Comparison of ENCODE assay signal across 16 cellular contexts in genomic region chr22:50422961-50423815, GRCh38. TPM values are rescaled to one million over a fixed set of nuclear protein-coding genes. Genes with fewer than 3 reads are reported as not detected.
A peak's percentile ranks its signal among the peaks of the same experiment; 100 is the strongest.
DNase-seq lines count a peak whose midpoint lies in the region; ATAC-seq, FAIRE-seq and TF ChIP-seq lines count a peak whose summit lies in the region.
"Had no signal": no experiment of that assay in that cellular context is flagged by ENCODE, and none has a peak within 500 bp of the region (broad histone marks: within the 10 kb centered on the region; RNA-seq: fewer than 3 reads in every experiment).

No MANE protein-coding gene starts in this region.

- H3K27ac Mint-ChIP-seq in activated naive CD4-positive, alpha-beta T cell treated with anti-CD3 and anti-CD28 coated beads, Interleukin-2, amount 10 ng/mL, durations not matched to agents 7 days and 5 days = no peak overlapping the region
- H3K27ac Mint-ChIP-seq: CD4-positive, CD25-positive, alpha-beta regulatory T cell; HFFc6 had no signal

- H3K4me3 Mint-ChIP-seq in activated naive CD4-positive, alpha-beta T cell treated with anti-CD3 and anti-CD28 coated beads, Interleukin-2, amount 10 ng/mL, durations not matched to agents 7 days and 5 days = no peak overlapping the region
- H3K4me3 Mint-ChIP-seq: CD4-positive, CD25-positive, alpha-beta regulatory T cell; HFFc6 had no signal

- H3K4me1 ChIP-seq in left ventricle myocardium inferior = no peaks in the 10 kb centered on the region
- H3K4me1 ChIP-seq in RWPE2 (ENCODE audit: insufficient read depth, poor library complexity, severe bottlenecking) = no peaks in the 10 kb centered on the region
- no peaks in the 10 kb centered on the region for H3K4me1 ChIP-seq in kidney (ENCODE audit: control insufficient read depth in 1 of 2, insufficient read depth in 1 of 2, low read depth in 1 of 2, low read length in 2 of 2)
- H3K4me1 ChIP-seq: BLaER1 treated with 17β-estradiol and CSF1 and Interleukin-3, amounts not matched to agents 10 nM and 100 nM had no signal

- DNase-seq in Right ventricle myocardium superior (peak; percentile 23), left ventricle myocardium inferior (no peak), RWPE2 (ENCODE audit: low spot score) (peak; percentile 39), kidney (peak; percentile 43), substantia nigra (lab: John Stamatoyannopoulos, UW) (peak in 1 of 49 donors; percentile 81), kidney tubule cell (ENCODE audit: low spot score) (no peak), KBM-7 (no peak)
- DNase-seq in activated naive CD4-positive, alpha-beta T cell treated with anti-CD3 and anti-CD28 coated beads, Interleukin-2, amount 10 ng/mL, durations not matched to agents 7 days and 5 days = no peak
- DNase-seq: ACHN; CD4-positive, CD25-positive, alpha-beta regulatory T cell; DMS 273 treated with DMSO at 0.1 percent for 48 hours; HCEC 1CT; HFFc6 had no signal

- no peak for ATAC-seq in Right ventricle myocardium superior (ENCODE audit: poor library complexity)
- no peak for ATAC-seq in RWPE2 (ENCODE audit: low read depth)

- intact Hi-C loops in Right ventricle myocardium superior (cut with DNase I) = no loop called here
- intact Hi-C loops in left ventricle myocardium inferior (cut with micrococcal nuclease) = no loop called here
- intact Hi-C loops in kidney (cut with DNase I) = no loop called here

- H3K4me3 ChIP-seq in left ventricle myocardium inferior (no peak overlapping the region), RWPE2 (ENCODE audit: severe bottlenecking) (no peak overlapping the region), kidney (ENCODE audit: low read length in 2 of 2) (no peak overlapping the region)
- H3K4me3 ChIP-seq: BLaER1 treated with 17β-estradiol and CSF1 and Interleukin-3, amounts not matched to agents 10 nM and 100 nM had no signal

- H3K27ac ChIP-seq in left ventricle myocardium inferior (replicated peaks) (no peak overlapping the region), RWPE2 (ENCODE audit: poor library complexity, severe bottlenecking) (no peak overlapping the region), kidney (ENCODE audit: low read depth in 2 of 2, low read length in 2 of 2) (no peak overlapping the region), substantia nigra (ENCODE audit: low read depth, low read length, poor library complexity, severe bottlenecking) (peak overlapping the region; percentile 78)
- H3K27ac ChIP-seq: BLaER1 treated with 17β-estradiol and CSF1 and Interleukin-3, amounts not matched to agents 10 nM and 100 nM; HL-60 had no signal

- TF ChIP-seq CTCF in left ventricle myocardium inferior (IDR thresholded peaks at IDR 0.05; ENCODE audit: borderline replicate concordance) (no peak), RWPE2 (IDR thresholded peaks at IDR 0.05; ENCODE audit: poor library complexity, severe bottlenecking) (no peak), kidney (IDR thresholded peaks at IDR 0.05; ENCODE audit: borderline replicate concordance, extremely low read depth, insufficient read depth) (no peak)

- H3K9ac ChIP-seq in kidney (ENCODE audit: low read length in 2 of 2) = no peak overlapping the region
- H3K9ac ChIP-seq: BLaER1 treated with 17β-estradiol and CSF1 and Interleukin-3, amounts not matched to agents 10 nM and 100 nM had no signal

- H3K27me3 Mint-ChIP-seq in activated naive CD4-positive, alpha-beta T cell treated with anti-CD3 and anti-CD28 coated beads, Interleukin-2, amount 10 ng/mL, durations not matched to agents 7 days and 5 days = no peaks in the 10 kb centered on the region
- H3K27me3 Mint-ChIP-seq: CD4-positive, CD25-positive, alpha-beta regulatory T cell had no signal

- no peaks in the 10 kb centered on the region for H3K27me3 ChIP-seq in left ventricle myocardium inferior (ENCODE audit: low read depth)
- H3K27me3 ChIP-seq in RWPE2 (ENCODE audit: insufficient read depth, poor library complexity, severe bottlenecking) = no peaks in the 10 kb centered on the region
- H3K27me3 ChIP-seq: BLaER1 treated with 17β-estradiol and CSF1 and Interleukin-3, amounts not matched to agents 10 nM and 100 nM had no signal

- H3K9me3 ChIP-seq in left ventricle myocardium inferior (replicated peaks) (no peaks in the 10 kb centered on the region), RWPE2 (ENCODE audit: severe bottlenecking) (no peaks in the 10 kb centered on the region), kidney (ENCODE audit: control insufficient read depth in 1 of 2, low read length in 2 of 2) (no peaks in the 10 kb centered on the region)
- H3K9me3 ChIP-seq: BLaER1 treated with 17β-estradiol and CSF1 and Interleukin-3, amounts not matched to agents 10 nM and 100 nM had no signal

- H3K36me3 Mint-ChIP-seq in activated naive CD4-positive, alpha-beta T cell treated with anti-CD3 and anti-CD28 coated beads, Interleukin-2, amount 10 ng/mL, durations not matched to agents 7 days and 5 days = peaks cover 40% of the 10 kb centered on the region

- H3K36me3 ChIP-seq in left ventricle myocardium inferior (peaks cover 99% of the 10 kb centered on the region), RWPE2 (ENCODE audit: low read depth) (peaks cover 53% of the 10 kb centered on the region), kidney (ENCODE audit: control insufficient read depth in 1 of 2, insufficient read depth in 2 of 2, low read length in 2 of 2) (peaks cover 50 to 52% of the 10 kb centered on the region in 2 donors)

- FAIRE-seq in kidney (lab: Jason Lieb, UNC) = no peak

- H3K4me1 Mint-ChIP-seq in activated naive CD4-positive, alpha-beta T cell treated with anti-CD3 and anti-CD28 coated beads, Interleukin-2, amount 10 ng/mL, durations not matched to agents 7 days and 5 days = no peaks in the 10 kb centered on the region

- H3K9me3 Mint-ChIP-seq in activated naive CD4-positive, alpha-beta T cell treated with anti-CD3 and anti-CD28 coated beads, Interleukin-2, amount 10 ng/mL, durations not matched to agents 7 days and 5 days = no peaks in the 10 kb centered on the region
- H3K9me3 Mint-ChIP-seq: CD4-positive, CD25-positive, alpha-beta regulatory T cell; HFFc6 had no signal

- CTCF ChIA-PET in activated naive CD4-positive, alpha-beta T cell treated with anti-CD3 and anti-CD28 coated beads, Interleukin-2, amount 10 ng/mL, durations not matched to agents 7 days and 5 days (lab: Charles Lee) = no interaction called here

- in situ Hi-C loops in KBM-7 (cut with MboI; ENCODE audit: low pct_unique_long_range_greater_than_20kb, low sequenced_read_pairs) = no loop called here

RNA-seq across cellular contexts. Expression of gene SBF1, which starts 51.6 kb away (rescaled TPM):
- total RNA-seq in Right ventricle myocardium superior (46.6 TPM), left ventricle myocardium inferior (55.8 TPM), kidney (73.9 TPM)
- 18.1 TPM for polyA plus RNA-seq in kidney (ENCODE audit: insufficient read depth, low read depth, low replicate concordance)

RNA-seq across cellular contexts. Expression of gene ADM2, which starts 58.2 kb away (rescaled TPM):
- total RNA-seq in Right ventricle myocardium superior (not detected), left ventricle myocardium inferior (not detected), kidney (8.0 TPM)
- polyA plus RNA-seq in kidney (ENCODE audit: insufficient read depth, low read depth, low replicate concordance) = 10.6 TPM
- total RNA-seq: A172 had no signal

Comparison
In these comparisons a context has a peak if more than half of its experiments do, and no peak if none do; other contexts are left out.
1. DNase-seq: peak in Right ventricle myocardium superior (single experiment), RWPE2 (single experiment) and kidney (single experiment); none in left ventricle myocardium inferior (single experiment), kidney tubule cell (single experiment), activated naive CD4-positive, alpha-beta T cell treated with anti-CD3 and anti-CD28 coated beads, Interleukin-2, amount 10 ng/mL, durations not matched to agents 7 days and 5 days (single experiment) and KBM-7 (single experiment).